In genomic region chr12:47022296-47022695, GRCh38 we compare ENCODE assay signal across 1 cellular context.
TF ChIP-seq lines count a peak whose summit lies in the region.

No MANE protein-coding gene starts in this region.

TF ChIP-seq in IMR-90, 13 proteins besides CTCF, POLR2A, EP300 and RAD21:
- TF ChIP-seq CHD1 (IDR thresholded peaks at IDR 0.05; ENCODE audit: low read depth, low read length), result no peak
- peak; percentile 79 for TF ChIP-seq USF2 (IDR thresholded peaks at IDR 0.05; ENCODE audit: low read depth, low read length)
- TF ChIP-seq RFX5 (IDR thresholded peaks at IDR 0.05; ENCODE audit: low read depth, low read length), result no peak
- no peak for TF ChIP-seq CEBPB (IDR thresholded peaks at IDR 0.05; ENCODE audit: low read depth, low read length)
- TF ChIP-seq FOS (IDR thresholded peaks at IDR 0.05; ENCODE audit: low read depth, low read length), result no peak
- no peak for TF ChIP-seq RCOR1 (IDR thresholded peaks at IDR 0.05; ENCODE audit: insufficient replicate concordance, low read length)
- no peak for TF ChIP-seq MAZ (IDR thresholded peaks at IDR 0.05; ENCODE audit: borderline replicate concordance, low read depth, low read length)
- no peak for TF ChIP-seq MXI1 (IDR thresholded peaks at IDR 0.05; ENCODE audit: borderline replicate concordance, low read depth, low read length)
- no peak for TF ChIP-seq MAFK (IDR thresholded peaks at IDR 0.05; ENCODE audit: low read depth, low read length)
- peak; percentile 37; the same call in 1 of the 2 replicates for TF ChIP-seq BHLHE40 (IDR thresholded peaks at IDR 0.05; ENCODE audit: low read depth, low read length)
- no peak for TF ChIP-seq SMC3 (IDR thresholded peaks at IDR 0.05; ENCODE audit: low read depth, low read length)
- TF ChIP-seq NFE2L2 (IDR thresholded peaks at IDR 0.05; ENCODE audit: low read depth, low read length), result no peak
